15 cellular contexts compared by ENCODE assay signal in the genomic region with DNA sequence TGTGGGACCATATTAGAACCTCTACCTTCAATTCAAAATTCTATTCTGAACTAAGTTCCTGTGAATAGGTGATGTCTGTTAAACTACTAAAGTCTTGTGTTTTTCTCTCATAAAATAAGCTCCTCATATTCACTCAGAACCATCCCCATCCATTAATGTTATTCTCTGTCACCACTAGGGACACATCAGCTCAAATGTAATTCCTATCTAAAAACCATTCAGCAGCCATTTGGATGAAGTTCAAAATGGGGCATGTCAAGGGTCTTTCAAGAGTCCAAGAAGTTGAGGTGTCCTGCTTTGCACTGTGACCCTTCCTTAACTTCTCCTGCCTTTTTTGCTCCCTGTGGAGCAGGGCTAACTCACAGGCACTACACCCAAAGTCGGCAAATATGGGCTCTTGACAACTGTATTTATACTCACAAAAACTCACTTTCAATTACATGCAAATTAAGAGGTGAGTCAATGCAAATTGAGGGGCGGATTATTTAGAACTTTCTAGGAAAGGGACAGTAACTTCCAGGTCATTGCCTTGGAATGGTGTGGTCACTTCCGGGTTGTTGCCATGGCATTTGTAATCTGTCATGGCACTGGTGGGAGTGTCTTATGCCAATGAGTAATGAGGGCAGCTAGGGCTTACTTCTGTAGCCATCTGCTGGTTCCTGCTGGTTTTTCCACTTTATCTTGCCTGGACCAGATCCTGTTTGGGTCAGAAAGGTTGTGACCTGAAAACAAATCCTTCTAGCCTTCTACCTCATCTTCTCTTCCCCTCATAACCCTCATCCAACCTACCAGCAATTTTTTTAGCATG.
DNase-seq lines count a peak whose midpoint lies in the region; ATAC-seq and TF ChIP-seq lines count a peak whose summit lies in the region.
"Had no signal": no experiment of that assay in that cellular context is flagged by ENCODE, and none has a peak within 500 bp of the region (broad histone marks: within the 10 kb centered on the region; RNA-seq: fewer than 3 reads in every experiment).

No MANE protein-coding gene starts in this region.

- CTCF ChIA-PET in RWPE1 (lab: Yijun Ruan, JAX), result interaction anchor here (1.0 kb wide), 1 partner anchor 11 kb away, joined by 4 read pairs; no protein-coding TSS in a partner anchor
- CTCF ChIA-PET in activated CD8-positive, alpha-beta T cell treated with anti-CD3 and anti-CD28 coated beads, Interleukin-2, amount 10 ng/mL, durations not matched to agents 7 days and 5 days (lab: Charles Lee), result interaction anchor here (0.5 kb wide), 1 partner anchor 41 kb away, joined by 3 read pairs; no protein-coding TSS in a partner anchor

- H3K36me3 Mint-ChIP-seq in endodermal cell (ENCODE audit: low read depth) (no peaks in the 10 kb centered on the region), type B pancreatic cell (no peaks in the 10 kb centered on the region)
- H3K36me3 Mint-ChIP-seq in activated CD8-positive, alpha-beta T cell treated with anti-CD3 and anti-CD28 coated beads, Interleukin-2, amount 10 ng/mL, durations not matched to agents 7 days and 5 days (ENCODE audit: low read depth), result no peaks in the 10 kb centered on the region

- H3K9me3 Mint-ChIP-seq in endodermal cell, result peaks cover 16% of the 10 kb centered on the region
- H3K9me3 Mint-ChIP-seq in type B pancreatic cell, result peaks cover 4% of the 10 kb centered on the region
- peaks cover 8% of the 10 kb centered on the region for H3K9me3 Mint-ChIP-seq in activated CD8-positive, alpha-beta T cell treated with anti-CD3 and anti-CD28 coated beads, Interleukin-2, amount 10 ng/mL, durations not matched to agents 7 days and 5 days (ENCODE audit: insufficient read depth)

- DNase-seq in DMS53 (lab: John Stamatoyannopoulos, UW) (peak; percentile 5), DMS53 treated with DMSO at 0.1 percent for 48 hours (lab: John Stamatoyannopoulos, UW; ENCODE audit: unreplicated experiment) (no peak), RWPE1 (ENCODE audit: low spot score) (peak; percentile 21), endodermal cell (peak; percentile 73), type B pancreatic cell (ENCODE audit: extremely low spot score, unreplicated experiment) (no peak), iPS-NIHi7 (ENCODE audit: extremely low spot score) (no peak), substantia nigra (lab: John Stamatoyannopoulos, UW) (no peak)
- DNase-seq in activated CD8-positive, alpha-beta T cell treated with anti-CD3 and anti-CD28 coated beads, Interleukin-2, amount 10 ng/mL, durations not matched to agents 7 days and 5 days, result no peak
- DNase-seq: 8988T, GF-D8, retina, thyroid gland had no signal

- ATAC-seq in activated CD8-positive, alpha-beta T cell treated with anti-CD3 and anti-CD28 coated beads, Interleukin-2, amount 10 ng/mL, durations not matched to agents 7 days and 5 days, result no peak
- ATAC-seq: activated CD4-positive, CD25-positive, alpha-beta regulatory T cell treated with anti-CD3 and anti-CD28 coated beads, Interleukin-2, amount 50 U/mL, for 24 hours had no signal

- no peaks in the 10 kb centered on the region for H3K27me3 Mint-ChIP-seq in endodermal cell (ENCODE audit: insufficient read depth)
- H3K27me3 Mint-ChIP-seq in type B pancreatic cell, result no peaks in the 10 kb centered on the region
- no peaks in the 10 kb centered on the region for H3K27me3 Mint-ChIP-seq in activated CD8-positive, alpha-beta T cell treated with anti-CD3 and anti-CD28 coated beads, Interleukin-2, amount 10 ng/mL, durations not matched to agents 7 days and 5 days (ENCODE audit: low read depth)

- WGBS in endodermal cell (ENCODE audit: insufficient coverage in 1 of 2, insufficient read length in 1 of 2), 2 experiments, result 97 to 100% methylated on average over 1 to 3 of the region's 3 CpGs

- H3K27ac ChIP-seq in RWPE1, result no peak overlapping the region
- H3K27ac ChIP-seq in endodermal cell (ENCODE audit: low read depth, low read length), result no peak overlapping the region
- H3K27ac ChIP-seq in substantia nigra (ENCODE audit: low read depth, low read length, poor library complexity, severe bottlenecking), result no peak overlapping the region
- H3K27ac ChIP-seq: thyroid gland had no signal

- TF ChIP-seq CTCF in RWPE1 (conservative IDR thresholded peaks at IDR 0.05; ENCODE audit: low read depth) (no peak), endodermal cell (conservative IDR thresholded peaks at IDR 0.05) (peak; percentile 50), type B pancreatic cell (conservative IDR thresholded peaks at IDR 0.05) (peak; percentile 43)

- H3K9ac ChIP-seq in endodermal cell (ENCODE audit: extremely low read depth, low read length, poor library complexity, severe bottlenecking), result no peak overlapping the region

- no peaks in the 10 kb centered on the region for H3K36me3 ChIP-seq in endodermal cell (ENCODE audit: control insufficient read depth, insufficient read depth, low read length)
- H3K36me3 ChIP-seq: thyroid gland had no signal

- H3K4me1 Mint-ChIP-seq in endodermal cell (no peaks in the 10 kb centered on the region), type B pancreatic cell (ENCODE audit: unreplicated experiment) (peaks cover 5% of the 10 kb centered on the region)
- no peaks in the 10 kb centered on the region for H3K4me1 Mint-ChIP-seq in activated CD8-positive, alpha-beta T cell treated with anti-CD3 and anti-CD28 coated beads, Interleukin-2, amount 10 ng/mL, durations not matched to agents 7 days and 5 days (ENCODE audit: low read depth)
- H3K4me1 Mint-ChIP-seq: mesothelial cell of epicardium had no signal

- no peaks in the 10 kb centered on the region for H3K27me3 ChIP-seq in endodermal cell (ENCODE audit: control insufficient read depth, insufficient read depth, low read length, poor library complexity, severe bottlenecking)
- H3K27me3 ChIP-seq: thyroid gland had no signal

- no peak overlapping the region for H3K4me3 ChIP-seq in endodermal cell (ENCODE audit: low read length)
- H3K4me3 ChIP-seq: thyroid gland had no signal

- POLR2A ChIA-PET in RWPE1 (lab: Yijun Ruan, JAX; ENCODE audit: low non-redundant PET), result interaction anchor here (0.7 kb wide), 1 partner anchor 8 kb away, joined by 7 read pairs; no protein-coding TSS in a partner anchor
- POLR2A ChIA-PET in activated CD8-positive, alpha-beta T cell treated with anti-CD3 and anti-CD28 coated beads, Interleukin-2, amount 10 ng/mL, durations not matched to agents 7 days and 5 days (lab: Charles Lee), result no interaction called here

- H3K27ac Mint-ChIP-seq in endodermal cell (no peak overlapping the region), type B pancreatic cell (no peak overlapping the region)
- H3K27ac Mint-ChIP-seq in activated CD8-positive, alpha-beta T cell treated with anti-CD3 and anti-CD28 coated beads, Interleukin-2, amount 10 ng/mL, durations not matched to agents 7 days and 5 days, result no peak overlapping the region
- H3K27ac Mint-ChIP-seq: activated T-helper 1 cell treated with anti-CD3 and anti-CD28 coated beads, Interleukin-12 subunit alpha, Interleukin-12 subunit beta, Interleukin-2, Interleukin-4 antibody, amounts not matched to agents 30 ng/mL and 10 ng/mL and 1 ng/mL, durations not matched to agents 14 hours and 24 hours and 36 hours; mesothelial cell of epicardium had no signal

- H3K4me3 Mint-ChIP-seq in endodermal cell, result no peak overlapping the region
- H3K4me3 Mint-ChIP-seq in type B pancreatic cell, result no peak overlapping the region
- H3K4me3 Mint-ChIP-seq in activated CD8-positive, alpha-beta T cell treated with anti-CD3 and anti-CD28 coated beads, Interleukin-2, amount 10 ng/mL, durations not matched to agents 7 days and 5 days, result no peak overlapping the region
- H3K4me3 Mint-ChIP-seq: activated T-helper 1 cell treated with anti-CD3 and anti-CD28 coated beads, Interleukin-12 subunit alpha, Interleukin-12 subunit beta, Interleukin-2, Interleukin-4 antibody, amounts not matched to agents 30 ng/mL and 10 ng/mL and 1 ng/mL, durations not matched to agents 14 hours and 24 hours and 36 hours; mesothelial cell of epicardium had no signal

- H3K4me1 ChIP-seq in endodermal cell (ENCODE audit: control insufficient read depth, insufficient read depth, low read length), result no peaks in the 10 kb centered on the region
- H3K4me1 ChIP-seq: thyroid gland had no signal

- peaks cover 22% of the 10 kb centered on the region for H3K9me3 ChIP-seq in endodermal cell (ENCODE audit: control insufficient read depth, low read length)
- H3K9me3 ChIP-seq: thyroid gland had no signal

Comparison
In these comparisons a context has a peak if more than half of its experiments do, and no peak if none do; other contexts are left out.
1. DNase-seq: peak in DMS53 (single experiment), RWPE1 (single experiment) and endodermal cell (single experiment); none in DMS53 treated with DMSO at 0.1 percent for 48 hours (single experiment), type B pancreatic cell (single experiment), iPS-NIHi7 (single experiment), activated CD8-positive, alpha-beta T cell treated with anti-CD3 and anti-CD28 coated beads, Interleukin-2, amount 10 ng/mL, durations not matched to agents 7 days and 5 days (single experiment) and substantia nigra (0 of 49).